In genomic region chr5:673140-673836, GRCh38 we compare ENCODE assay signal across 8 cellular contexts.
DNase-seq lines count a peak whose midpoint lies in the region; ATAC-seq lines count a peak whose summit lies in the region.

No MANE protein-coding gene starts in this region.

- H3K36me3 Mint-ChIP-seq in activated naive CD8-positive, alpha-beta T cell treated with anti-CD3 and anti-CD28 coated beads, Interleukin-2, amount 50 U/mL, for 24 hours (ENCODE audit: low read depth): no peaks in the 10 kb centered on the region
- H3K36me3 Mint-ChIP-seq in stimulated activated effector memory CD8-positive, alpha-beta T cell treated with anti-CD3 and anti-CD28 coated beads, Interleukin-12 subunit alpha, Interleukin-12 subunit beta, amount 100 ng/mL, for 72 hours: peaks cover 17% of the 10 kb centered on the region

- H3K4me3 Mint-ChIP-seq in activated naive CD8-positive, alpha-beta T cell treated with anti-CD3 and anti-CD28 coated beads, Interleukin-2, amount 50 U/mL, for 24 hours: peak overlapping the region; percentile 32
- H3K4me3 Mint-ChIP-seq in stimulated activated effector memory CD8-positive, alpha-beta T cell treated with anti-CD3 and anti-CD28 coated beads, Interleukin-12 subunit alpha, Interleukin-12 subunit beta, amount 100 ng/mL, for 72 hours: peak overlapping the region; percentile 42

- H3K27ac ChIP-seq in iPS-18a (ENCODE audit: low read length): no peak overlapping the region

- peaks cover 39% of the 10 kb centered on the region for H3K27me3 ChIP-seq in iPS-18a (ENCODE audit: control insufficient read depth, insufficient read depth, low read length)

- peaks cover 15% of the 10 kb centered on the region for H3K4me1 Mint-ChIP-seq in activated naive CD8-positive, alpha-beta T cell treated with anti-CD3 and anti-CD28 coated beads, Interleukin-2, amount 50 U/mL, for 24 hours
- peaks cover 21% of the 10 kb centered on the region for H3K4me1 Mint-ChIP-seq in stimulated activated effector memory CD8-positive, alpha-beta T cell treated with anti-CD3 and anti-CD28 coated beads, Interleukin-12 subunit alpha, Interleukin-12 subunit beta, amount 100 ng/mL, for 72 hours

- ATAC-seq in activated naive CD8-positive, alpha-beta T cell treated with anti-CD3 and anti-CD28 coated beads, Interleukin-2, amount 50 U/mL, for 24 hours: no peak
- ATAC-seq in stimulated activated effector memory CD8-positive, alpha-beta T cell treated with anti-CD3 and anti-CD28 coated beads, Interleukin-12 subunit alpha, Interleukin-12 subunit beta, amount 100 ng/mL, for 72 hours: no peak

- H3K4me1 ChIP-seq in iPS-18a (ENCODE audit: control insufficient read depth, low read depth, low read length): peaks cover 5% of the 10 kb centered on the region

- peaks cover 8% of the 10 kb centered on the region for H3K27me3 Mint-ChIP-seq in activated naive CD8-positive, alpha-beta T cell treated with anti-CD3 and anti-CD28 coated beads, Interleukin-2, amount 50 U/mL, for 24 hours

- no peaks in the 10 kb centered on the region for H3K36me3 ChIP-seq in iPS-18a (ENCODE audit: control insufficient read depth, low read depth, low read length)

- H3K9me3 Mint-ChIP-seq in activated naive CD8-positive, alpha-beta T cell treated with anti-CD3 and anti-CD28 coated beads, Interleukin-2, amount 50 U/mL, for 24 hours: no peaks in the 10 kb centered on the region
- H3K9me3 Mint-ChIP-seq in stimulated activated effector memory CD8-positive, alpha-beta T cell treated with anti-CD3 and anti-CD28 coated beads, Interleukin-12 subunit alpha, Interleukin-12 subunit beta, amount 100 ng/mL, for 72 hours: no peaks in the 10 kb centered on the region

- peak overlapping the region; percentile 22 for H3K27ac Mint-ChIP-seq in activated naive CD8-positive, alpha-beta T cell treated with anti-CD3 and anti-CD28 coated beads, Interleukin-2, amount 50 U/mL, for 24 hours
- peak overlapping the region; percentile 76 for H3K27ac Mint-ChIP-seq in stimulated activated effector memory CD8-positive, alpha-beta T cell treated with anti-CD3 and anti-CD28 coated beads, Interleukin-12 subunit alpha, Interleukin-12 subunit beta, amount 100 ng/mL, for 72 hours

- H3K9me3 ChIP-seq in iPS-18a (ENCODE audit: control insufficient read depth, low read depth, low read length): no peaks in the 10 kb centered on the region

- H3K9ac ChIP-seq in iPS-18a (ENCODE audit: low read length): peak overlapping the region; percentile 70

- DNase-seq in NCI-H1417 (lab: John Stamatoyannopoulos, UW) (peak in 2 of 3 experiments; percentile 63 to 71), NCI-H1417 treated with DMSO at 0.1 percent for 48 hours (lab: John Stamatoyannopoulos, UW) (no peak), NCI-H2081 (lab: John Stamatoyannopoulos, UW) (no peak)
- no peak for DNase-seq in activated naive CD8-positive, alpha-beta T cell treated with anti-CD3 and anti-CD28 coated beads, Interleukin-2, amount 50 U/mL, for 24 hours
- DNase-seq in stimulated activated effector memory CD8-positive, alpha-beta T cell treated with anti-CD3 and anti-CD28 coated beads, Interleukin-12 subunit alpha, Interleukin-12 subunit beta, amount 100 ng/mL, for 72 hours (ENCODE audit: low spot score in 2 of 2): no peak
- no peak for DNase-seq in stimulated activated CD4-positive, alpha-beta T cell treated with anti-CD3 and anti-CD28 coated beads, Interleukin-4, amount 100 ng/mL, for 24 hours
- no peak for DNase-seq in effector CD8-positive, alpha-beta T cell (lab: John Stamatoyannopoulos, UW)

- no peak overlapping the region for H3K4me3 ChIP-seq in iPS-18a (ENCODE audit: low read length)

Comparison
In these comparisons a context has a peak if more than half of its experiments do, and no peak if none do; other contexts are left out.
1. DNase-seq: peak in NCI-H1417 (2 of 3); none in NCI-H1417 treated with DMSO at 0.1 percent for 48 hours (single experiment), activated naive CD8-positive, alpha-beta T cell treated with anti-CD3 and anti-CD28 coated beads, Interleukin-2, amount 50 U/mL, for 24 hours (single experiment), stimulated activated effector memory CD8-positive, alpha-beta T cell treated with anti-CD3 and anti-CD28 coated beads, Interleukin-12 subunit alpha, Interleukin-12 subunit beta, amount 100 ng/mL, for 72 hours (0 of 2), NCI-H2081 (0 of 2), stimulated activated CD4-positive, alpha-beta T cell treated with anti-CD3 and anti-CD28 coated beads, Interleukin-4, amount 100 ng/mL, for 24 hours (single experiment) and effector CD8-positive, alpha-beta T cell (single experiment).